In genomic region chr5:63125862-63126261, GRCh38 we compare ENCODE assay signal across 8 cellular contexts.
A peak's percentile ranks its signal among the peaks of the same experiment; 100 is the strongest.
DNase-seq lines count a peak whose midpoint lies in the region; ATAC-seq lines count a peak whose summit lies in the region.

No MANE protein-coding gene starts in this region.

- ATAC-seq in GM19455 (IDR thresholded peaks at IDR 0.05; ENCODE audit: unreplicated experiment): peak; percentile 55
- peak; percentile 90 for ATAC-seq in HG03442 (IDR thresholded peaks at IDR 0.05; ENCODE audit: unreplicated experiment)
- no peak for ATAC-seq in left colon
- no peak for ATAC-seq in natural killer cell treated with Interleukin-12 subunit alpha and Interleukin-12 subunit beta and Interleukin-15 and Interleukin-18, amount 100 ng/mL, for 72 hours

- no peaks in the 10 kb centered on the region for H3K36me3 Mint-ChIP-seq in natural killer cell treated with Interleukin-12 subunit alpha and Interleukin-12 subunit beta and Interleukin-15 and Interleukin-18, amount 100 ng/mL, for 72 hours

- H3K27me3 Mint-ChIP-seq in natural killer cell treated with Interleukin-12 subunit alpha and Interleukin-12 subunit beta and Interleukin-15 and Interleukin-18, amount 100 ng/mL, for 72 hours: no peaks in the 10 kb centered on the region

- DNase-seq in ELF-1 (ENCODE audit: low read depth, low spot score): peak; percentile 3
- peak; percentile 5 for DNase-seq in SKM-1 (lab: John Stamatoyannopoulos, UW; ENCODE audit: unreplicated experiment)
- peak; percentile 35 for DNase-seq in iPS-NIHi11 (ENCODE audit: low spot score)
- DNase-seq in left colon: no peak
- no peak for DNase-seq in activated T-cell treated with anti-CD3 and anti-CD28 coated beads for 4 hours
- no peak for DNase-seq in natural killer cell treated with Interleukin-12 subunit alpha and Interleukin-12 subunit beta and Interleukin-15 and Interleukin-18, amount 100 ng/mL, for 72 hours (ENCODE audit: low spot score)

- intact Hi-C loops in left colon (cut with DNase I, micrococcal nuclease): no loop called here

- H3K27ac Mint-ChIP-seq in natural killer cell treated with Interleukin-12 subunit alpha and Interleukin-12 subunit beta and Interleukin-15 and Interleukin-18, amount 100 ng/mL, for 72 hours: no peak overlapping the region

- H3K4me1 Mint-ChIP-seq in natural killer cell treated with Interleukin-12 subunit alpha and Interleukin-12 subunit beta and Interleukin-15 and Interleukin-18, amount 100 ng/mL, for 72 hours (ENCODE audit: low read depth in 2 of 2): no peaks in the 10 kb centered on the region

- no peak overlapping the region for H3K4me3 Mint-ChIP-seq in natural killer cell treated with Interleukin-12 subunit alpha and Interleukin-12 subunit beta and Interleukin-15 and Interleukin-18, amount 100 ng/mL, for 72 hours

- no peaks in the 10 kb centered on the region for H3K9me3 Mint-ChIP-seq in natural killer cell treated with Interleukin-12 subunit alpha and Interleukin-12 subunit beta and Interleukin-15 and Interleukin-18, amount 100 ng/mL, for 72 hours

Comparison
In these comparisons a context has a peak if more than half of its experiments do, and no peak if none do; other contexts are left out.
1. DNase-seq: peak in ELF-1 (single experiment), SKM-1 (single experiment) and iPS-NIHi11 (single experiment); none in left colon (0 of 2), activated T-cell treated with anti-CD3 and anti-CD28 coated beads for 4 hours (single experiment) and natural killer cell treated with Interleukin-12 subunit alpha and Interleukin-12 subunit beta and Interleukin-15 and Interleukin-18, amount 100 ng/mL, for 72 hours (single experiment).
2. ATAC-seq: peak in GM19455 (single experiment) and HG03442 (single experiment); none in left colon (single experiment) and natural killer cell treated with Interleukin-12 subunit alpha and Interleukin-12 subunit beta and Interleukin-15 and Interleukin-18, amount 100 ng/mL, for 72 hours (0 of 2).